ENCODE assay signal across 2 cellular contexts in genomic region chr22:25334091-25334490, GRCh38.
A peak's percentile ranks its signal among the peaks of the same experiment; 100 is the strongest.
TF ChIP-seq lines count a peak whose summit lies in the region.

No MANE protein-coding gene starts in this region.

TF ChIP-seq in A549, 52 proteins besides CTCF, POLR2A, EP300 and RAD21 (continued from another document):
- TF ChIP-seq BHLHE40 (IDR thresholded peaks at IDR 0.05; ENCODE audit: low read depth, low read length) (no peak), MAX (IDR thresholded peaks at IDR 0.05) (no peak), JUNB (IDR thresholded peaks at IDR 0.05) (no peak), ELK1 (IDR thresholded peaks at IDR 0.05; ENCODE audit: low read depth, low read length) (no peak), GATA3 (IDR thresholded peaks at IDR 0.05; ENCODE audit: borderline replicate concordance) (no peak), MAFK (IDR thresholded peaks at IDR 0.05; ENCODE audit: partially characterized antibody) (no peak)

TF ChIP-seq in K562, 482 proteins besides CTCF, POLR2A, EP300 and RAD21:
- TF ChIP-seq SMC3 (conservative IDR thresholded peaks at IDR 0.05; ENCODE audit: insufficient read depth, low read depth, low read length) (0 out of 2 replicates have a peak, but pooled peaks have one; percentile 36), CCAR2 (IDR thresholded peaks at IDR 0.05; ENCODE audit: low read depth, low read length) (no peak), ID3 (CRISPR knock-in tag; IDR thresholded peaks at IDR 0.05) (no peak), ID3 (tag; IDR thresholded peaks at IDR 0.05) (no peak), MCM5 (IDR thresholded peaks at IDR 0.05; ENCODE audit: low read depth) (no peak), NR3C1 (CRISPR knock-in tag; IDR thresholded peaks at IDR 0.05) (no peak), PURB (CRISPR knock-in tag; IDR thresholded peaks at IDR 0.05; ENCODE audit: low read depth) (no peak), ZNF174 (CRISPR knock-in tag; IDR thresholded peaks at IDR 0.05) (no peak), RCOR1 (IDR thresholded peaks at IDR 0.05; ENCODE audit: borderline replicate concordance in 1 of 2, low read depth in 2 of 2, low read length in 2 of 2) (no peak), IRF2 (CRISPR knock-in tag; IDR thresholded peaks at IDR 0.05) (no peak), POLR2B (IDR thresholded peaks at IDR 0.05; ENCODE audit: low read depth, partially characterized antibody) (no peak), NR1H2 (CRISPR knock-in tag; IDR thresholded peaks at IDR 0.05) (no peak), HDAC8 (tag; IDR thresholded peaks at IDR 0.05) (no peak), CTCFL (IDR thresholded peaks at IDR 0.05; ENCODE audit: borderline replicate concordance, insufficient read depth, low read depth, low read length, poor library complexity, severe bottlenecking) (peak; percentile 68)
TF ChIP-seq in K562: peak in this region for 2.
